In the genomic region with DNA sequence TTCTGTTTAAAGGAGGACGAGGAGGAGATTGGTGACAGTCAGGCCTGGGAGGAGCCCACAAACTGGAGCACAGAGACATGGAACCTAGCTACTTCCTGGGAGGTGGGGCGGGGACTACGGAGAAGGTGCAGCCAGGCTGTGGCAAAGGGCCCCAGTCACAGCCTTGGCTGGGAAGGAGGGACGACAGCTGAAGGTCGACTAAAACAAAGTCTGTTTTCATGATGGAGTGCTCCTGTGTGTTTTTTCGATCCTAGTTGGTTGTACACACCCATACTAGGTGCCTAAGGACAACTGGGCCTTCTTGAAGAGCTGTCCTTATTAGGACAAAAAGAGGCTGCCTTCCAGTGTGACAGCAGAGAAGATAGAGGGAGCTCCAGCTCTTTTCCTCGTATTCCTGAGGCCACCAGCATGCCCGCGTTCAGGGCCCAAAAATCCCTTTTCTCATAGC, we compare ENCODE assay signal across 8 cellular contexts. TPM values are rescaled to one million over a fixed set of nuclear protein-coding genes. Genes with fewer than 3 reads are reported as not detected.
DNase-seq lines count a peak whose midpoint lies in the region; ATAC-seq and TF ChIP-seq lines count a peak whose summit lies in the region.

No MANE protein-coding gene starts in this region.

- no peak for DNase-seq in heart right ventricle
- DNase-seq in cardiac septum (ENCODE audit: low spot score): no peak
- DNase-seq in adipocyte (ENCODE audit: low read depth): peak; percentile 61
- DNase-seq in left lung: no peak
- DNase-seq in vagina (ENCODE audit: extremely low spot score in 2 of 2): no peak
- DNase-seq in kidney tubule cell (ENCODE audit: low spot score): no peak

- peak; percentile 15 to 77 (median 48) for TF ChIP-seq CTCF in heart right ventricle (IDR thresholded peaks at IDR 0.05)
- no peak for TF ChIP-seq CTCF in left lung (IDR thresholded peaks at IDR 0.05)
- no peak for TF ChIP-seq CTCF in vagina (IDR thresholded peaks at IDR 0.05)

- ATAC-seq in heart right ventricle: no peak
- ATAC-seq in left lung: no peak
- ATAC-seq in activated CD4-positive, CD25-positive, alpha-beta regulatory T cell treated with anti-CD3 and anti-CD28 coated beads, Interleukin-2, amount 50 U/mL, for 24 hours: no peak
- ATAC-seq in GM21786 (IDR thresholded peaks at IDR 0.05; ENCODE audit: unreplicated experiment): no peak

- peak overlapping the region; percentile 99 for H3K9ac ChIP-seq in adipocyte (ENCODE audit: low read length)

- H3K27me3 ChIP-seq in heart right ventricle (no peaks in the 10 kb centered on the region), adipocyte (replicated peaks; ENCODE audit: control insufficient read depth, insufficient read depth, low read length) (no peaks in the 10 kb centered on the region), left lung (no peaks in the 10 kb centered on the region), vagina (no peaks in the 10 kb centered on the region)

- H3K36me3 ChIP-seq in heart right ventricle (peaks cover 0 to 29% (median 9%) of the 10 kb centered on the region in 9 donors), adipocyte (ENCODE audit: control insufficient read depth, insufficient read depth, low read length, severe bottlenecking) (peaks cover 20% of the 10 kb centered on the region), left lung (peaks cover 0 to 21% of the 10 kb centered on the region in 2 donors), vagina (peaks cover 0 to 11% of the 10 kb centered on the region in 2 donors)

- H3K4me3 ChIP-seq in heart right ventricle (no peak overlapping the region), adipocyte (ENCODE audit: low read length) (no peak overlapping the region), left lung (no peak overlapping the region), vagina (no peak overlapping the region)

- intact Hi-C loops in heart right ventricle (cut with DNase I): loop anchor here in 5 of 10 donors (5.0 to 10.0 kb wide), 3 partner anchors 36 to 66 kb away; no protein-coding TSS in a partner anchor
- intact Hi-C loops in cardiac septum (cut with DNase I): loop anchor here (10.0 kb wide), 1 partner anchor 224 kb away; no protein-coding TSS in a partner anchor
- intact Hi-C loops in left lung (cut with DNase I): loop anchor here in 1 of 2 donors (10.0 kb wide), 1 partner anchor 64 kb away; no protein-coding TSS in a partner anchor
- intact Hi-C loops in vagina (cut with DNase I): no loop called here

- H3K27ac ChIP-seq in heart right ventricle: peak overlapping the region; percentile 32 to 99 (median 98)
- peak overlapping the region; percentile 13 to 20 for H3K27ac ChIP-seq in left lung
- H3K27ac ChIP-seq in vagina: peak overlapping the region; percentile 96

- no peak for TF ChIP-seq POLR2A in vagina (IDR thresholded peaks at IDR 0.05)

- H3K9me3 ChIP-seq in heart right ventricle: no peaks in the 10 kb centered on the region
- H3K9me3 ChIP-seq in adipocyte (ENCODE audit: control insufficient read depth, low read length): no peaks in the 10 kb centered on the region
- no peaks in the 10 kb centered on the region for H3K9me3 ChIP-seq in left lung
- H3K9me3 ChIP-seq in vagina: no peaks in the 10 kb centered on the region

- WGBS in heart right ventricle, 2 donors: 48 to 55% methylated on average over 9 of the region's 9 CpGs

- peaks cover 0 to 71% (median 47%) of the 10 kb centered on the region in 9 donors for H3K4me1 ChIP-seq in heart right ventricle
- H3K4me1 ChIP-seq in adipocyte (ENCODE audit: control insufficient read depth, insufficient read depth, low read length): peaks cover 40% of the 10 kb centered on the region
- H3K4me1 ChIP-seq in left lung: peaks cover 0 to 75% of the 10 kb centered on the region in 2 donors
- H3K4me1 ChIP-seq in vagina: peaks cover 36% of the 10 kb centered on the region

RNA-seq across cellular contexts. Expression of a gene that starts 2.9 kb away (rescaled TPM):
- total RNA-seq in heart right ventricle: 10 to 100 TPM; 37.9 to 54.0 (median 43.9) TPM
- 100 to 1,000 TPM in 1 of 2 donors, 10 to 100 TPM in 1; 95.3 to 210 TPM for polyA plus RNA-seq in heart right ventricle
- 47.7 TPM for total RNA-seq in cardiac septum
- 10 to 100 TPM; 24.7 to 25.6 TPM for total RNA-seq in left lung
- total RNA-seq in vagina: 17.2 TPM

RNA-seq across cellular contexts. Expression of a gene that starts 3.2 kb away (rescaled TPM):
- total RNA-seq in heart right ventricle (over 10,000 TPM in 3 of 10 donors, 1,000 to 10,000 TPM in 7; 3,879 to 14,997 (median 5,788) TPM), cardiac septum (10,677 TPM), left lung (over 10,000 TPM; 27,227 to 27,465 TPM), vagina (8,462 TPM)
- 100 to 1,000 TPM in 1 of 2 donors, 10 to 100 TPM in 1; 14.9 to 476 TPM for polyA plus RNA-seq in heart right ventricle

RNA-seq across cellular contexts. Expression of a gene that starts 4.0 kb away (rescaled TPM):
- under 1 TPM in 8 of 10 donors, not detected in 2; 0.09 to 0.85 (median 0.30) TPM for total RNA-seq in heart right ventricle
- 1 to 10 TPM in 1 of 2 donors, under 1 TPM in 1; 0.35 to 1.3 TPM for polyA plus RNA-seq in heart right ventricle
- total RNA-seq in cardiac septum: 0.48 TPM
- 1 to 10 TPM; 1.5 to 3.1 TPM for total RNA-seq in left lung
- total RNA-seq in vagina: 1.2 TPM

RNA-seq across cellular contexts. Expression of a gene that starts 10.3 kb away (rescaled TPM):
- total RNA-seq in heart right ventricle: 1 to 10 TPM in 1 of 10 donors, under 1 TPM in 5, not detected in 4; 0.19 to 3.6 (median 0.33) TPM
- polyA plus RNA-seq in heart right ventricle: under 1 TPM in 1 of 2 donors, not detected in 1; 0.25 TPM
- not detected for total RNA-seq in cardiac septum
- 1 to 10 TPM in 1 of 2 donors, under 1 TPM in 1; 0.99 to 2.4 TPM for total RNA-seq in left lung
- 2.5 TPM for total RNA-seq in vagina

RNA-seq across cellular contexts. Expression of a gene that starts 12.7 kb away (rescaled TPM):
- total RNA-seq in heart right ventricle (10 to 100 TPM in 1 of 10 donors, 1 to 10 TPM in 1, under 1 TPM in 3, not detected in 5; 0.20 to 13.2 (median 0.24) TPM), cardiac septum (0.48 TPM), left lung (under 1 TPM in 1 of 2 donors, not detected in 1; 0.26 TPM), vagina (0.98 TPM)
- polyA plus RNA-seq in heart right ventricle: 1 to 10 TPM in 1 of 2 donors, not detected in 1; 1.0 TPM

Comparison
In these comparisons a context has a peak if more than half of its experiments do, and no peak if none do; other contexts are left out.
1. H3K27ac ChIP-seq: peak in every context shown above with its lines; median percentile 98 in heart right ventricle; 96 in vagina; 16 in left lung.
2. CTCF ChIP-seq: peak in heart right ventricle (9 of 9); none in left lung (0 of 2) and vagina (0 of 3).